ENCODE assay signal across 17 cellular contexts in genomic region chr5:101664071-101664791, GRCh38.
"Had no signal": no experiment of that assay in that cellular context is flagged by ENCODE, and none has a peak within 500 bp of the region (broad histone marks: within the 10 kb centered on the region; RNA-seq: fewer than 3 reads in every experiment).

No MANE protein-coding gene starts in this region.

- ATAC-seq: left lobe of liver; naive thymus-derived CD8-positive, alpha-beta T cell; right lobe of liver had no signal

- H3K9ac ChIP-seq: parathyroid adenoma had no signal

- H3K27me3 ChIP-seq: neutrophil, right lobe of liver had no signal

- H2AFZ ChIP-seq: parathyroid adenoma had no signal

- H3K4me3 Mint-ChIP-seq: activated naive CD8-positive, alpha-beta T cell; memory B cell; naive thymus-derived CD8-positive, alpha-beta T cell; T-helper 1 cell treated with Interleukin-12 subunit alpha and Interleukin-12 subunit beta and Interleukin-4 antibody, amounts not matched to agents 30 μg/mL and 1 μg/mL, for 36 hours had no signal

- H3K9me3 Mint-ChIP-seq: memory B cell; T-helper 1 cell treated with Interleukin-12 subunit alpha and Interleukin-12 subunit beta and Interleukin-4 antibody, amounts not matched to agents 30 μg/mL and 1 μg/mL, for 36 hours had no signal

- H3K79me2 ChIP-seq: parathyroid adenoma had no signal

- H3K4me3 ChIP-seq: right lobe of liver, smooth muscle cell, thoracic aorta had no signal

- H3K27ac ChIP-seq: neutrophil, parathyroid adenoma, right lobe of liver, thoracic aorta, VCaP had no signal

- H3K36me3 ChIP-seq: neutrophil, right lobe of liver, thoracic aorta had no signal

- H3K36me3 Mint-ChIP-seq: activated naive CD8-positive, alpha-beta T cell; memory B cell; naive thymus-derived CD8-positive, alpha-beta T cell had no signal

- H3K9me3 ChIP-seq: neutrophil, right lobe of liver, thoracic aorta had no signal

- H3K4me1 ChIP-seq: parathyroid adenoma, right lobe of liver had no signal

- H3K4me2 ChIP-seq: smooth muscle cell had no signal

- DNase-seq: activated CD4-positive, alpha-beta T cell treated with anti-CD3 and anti-CD28 coated beads for 1 hour; activated gamma-delta T cell; effector CD4-positive, alpha-beta T cell; kidney; naive thymus-derived CD8-positive, alpha-beta T cell; right lobe of liver; stimulated activated CD4-positive, alpha-beta T cell treated with anti-CD3 and anti-CD28 coated beads, Interleukin-4, amount 100 ng/mL, for 1 hour had no signal

- H3K27me3 Mint-ChIP-seq: activated naive CD8-positive, alpha-beta T cell had no signal

- FAIRE-seq: frontal cortex had no signal

- H3K27ac Mint-ChIP-seq: activated naive CD8-positive, alpha-beta T cell; memory B cell; naive thymus-derived CD8-positive, alpha-beta T cell; T-helper 1 cell treated with Interleukin-12 subunit alpha and Interleukin-12 subunit beta and Interleukin-4 antibody, amounts not matched to agents 30 μg/mL and 1 μg/mL, for 36 hours had no signal

- H3K4me1 Mint-ChIP-seq: memory B cell; naive thymus-derived CD8-positive, alpha-beta T cell had no signal
